1 cellular context compared by ENCODE assay signal in the genomic region with DNA sequence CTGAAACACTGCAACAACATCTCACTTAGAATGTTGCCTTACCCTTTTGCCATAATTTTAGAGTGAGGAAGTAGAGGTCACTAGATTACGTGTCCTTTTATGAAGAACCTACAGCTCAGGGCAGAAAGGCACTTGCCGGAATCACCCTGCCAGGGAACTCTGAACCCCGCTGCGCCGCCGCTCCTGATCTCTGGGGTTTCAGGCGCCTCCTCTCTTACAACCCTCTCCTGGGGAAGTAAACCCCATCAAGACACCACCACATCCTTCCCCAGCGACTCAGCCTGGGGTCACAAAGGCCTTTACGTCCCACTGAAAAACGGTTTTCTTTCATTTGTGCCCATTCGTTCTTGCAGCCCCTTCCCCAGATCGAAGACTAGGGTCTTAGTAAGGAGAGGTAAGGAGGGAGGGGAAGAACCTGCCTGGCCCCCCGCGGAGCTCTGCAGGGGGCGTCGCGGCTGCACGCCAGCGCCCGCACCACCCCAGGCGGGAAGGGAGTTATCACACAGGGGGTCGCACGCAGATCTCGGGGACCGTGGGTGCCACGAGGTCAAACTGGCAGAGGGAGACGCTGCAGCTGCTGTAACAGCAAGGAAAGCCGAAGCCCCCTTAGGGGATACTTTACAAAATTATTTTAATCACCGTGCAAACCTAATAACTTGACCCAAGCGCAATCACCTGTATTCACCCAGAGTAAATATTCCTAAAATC.
TF ChIP-seq lines count a peak whose summit lies in the region.

No MANE protein-coding gene starts in this region.

TF ChIP-seq in GM12878, 131 proteins besides CTCF, POLR2A, EP300 and RAD21 (continued from another document):
- TF ChIP-seq ZBTB11 (CRISPR knock-in tag; IDR thresholded peaks at IDR 0.05): no peak
- TF ChIP-seq STAT1 (conservative IDR thresholded peaks at IDR 0.05): no peak
- TF ChIP-seq PRDM15 (CRISPR knock-in tag; IDR thresholded peaks at IDR 0.05): no peak
- TF ChIP-seq CBX5 (IDR thresholded peaks at IDR 0.05; ENCODE audit: low read depth): no peak
- TF ChIP-seq BRCA1 (IDR thresholded peaks at IDR 0.05; ENCODE audit: low read depth, low read length): no peak
- TF ChIP-seq KDM1A (IDR thresholded peaks at IDR 0.05; ENCODE audit: borderline replicate concordance): no peak
- TF ChIP-seq USF1 (IDR thresholded peaks at IDR 0.05; ENCODE audit: borderline replicate concordance, extremely low read length, insufficient read depth, low read depth, low read length): no peak
- no peak for TF ChIP-seq CUX1 (IDR thresholded peaks at IDR 0.05; ENCODE audit: insufficient replicate concordance, low read depth, low read length)
